13 cellular contexts compared by ENCODE assay signal in genomic region chr3:115098354-115099073, GRCh38. TPM values are rescaled to one million over a fixed set of nuclear protein-coding genes. Genes with fewer than 3 reads are reported as not detected.
DNase-seq lines count a peak whose midpoint lies in the region; ATAC-seq, FAIRE-seq and TF ChIP-seq lines count a peak whose summit lies in the region.
"Had no signal": no experiment of that assay in that cellular context is flagged by ENCODE, and none has a peak within 500 bp of the region (broad histone marks: within the 10 kb centered on the region; RNA-seq: fewer than 3 reads in every experiment).

No MANE protein-coding gene starts in this region.

- H3K4me2 ChIP-seq in fibroblast of lung (ENCODE audit: extremely low read depth, insufficient read depth, low read length): peak overlapping the region; percentile 11

- no peak overlapping the region for H3K9ac ChIP-seq in fibroblast of lung (ENCODE audit: insufficient read depth, low read length)

- H3K4me3 ChIP-seq in right atrium auricular region (peak overlapping the region in 1 of 2 donors; percentile 46), fibroblast of lung (replicated peaks in 1 of 4; ENCODE audit: control extremely low read depth in 1 of 4, insufficient read depth in 1 of 4, low read depth in 3 of 4, low read length in 4 of 4) (peak overlapping the region in 3 of 4 experiments; percentile 8 to 77 (median 53)), pancreas (peak overlapping the region in 2 of 4 donors; percentile 30 to 40)

- H3K4me1 Mint-ChIP-seq in endothelial cell (ENCODE audit: unreplicated experiment): peaks cover 6% of the 10 kb centered on the region

- no peaks in the 10 kb centered on the region for H3K79me2 ChIP-seq in fibroblast of lung (ENCODE audit: control insufficient read depth, insufficient read depth, low read length)

- H3K9me3 ChIP-seq in right atrium auricular region (no peaks in the 10 kb centered on the region), fibroblast of lung (ENCODE audit: control insufficient read depth, insufficient read depth, low read depth, low read length) (no peaks in the 10 kb centered on the region), pancreas (no peaks in the 10 kb centered on the region)

- WGBS in pancreas, 2 donors: 20 to 28% methylated on average over 7 of the region's 7 CpGs

- no peaks in the 10 kb centered on the region for H4K20me1 ChIP-seq in fibroblast of lung (ENCODE audit: control insufficient read depth, extremely low read depth, insufficient read depth, low read length)

- H3K4me3 Mint-ChIP-seq in endothelial cell (ENCODE audit: unreplicated experiment): no peak overlapping the region
- H3K4me3 Mint-ChIP-seq: activated B cell treated with CpG ODN at 0.5 μM for 24 hours had no signal

- no peak overlapping the region for H2AFZ ChIP-seq in fibroblast of lung (ENCODE audit: low read length)

- H3K27ac ChIP-seq in right atrium auricular region: peak overlapping the region; percentile 49 to 72
- no peak overlapping the region for H3K27ac ChIP-seq in fibroblast of lung (ENCODE audit: insufficient read depth, low read length)
- peak overlapping the region in 3 of 4 donors; percentile 53 to 83 (median 74) for H3K27ac ChIP-seq in pancreas

- ATAC-seq in pancreas: peak in 2 of 4 donors; percentile 53 to 58

- no peak for TF ChIP-seq CTCF in right atrium auricular region (IDR thresholded peaks at IDR 0.05)
- TF ChIP-seq CTCF in fibroblast of lung (conservative IDR thresholded peaks at IDR 0.05 in 1 of 2, IDR thresholded peaks at IDR 0.05 in 1 of 2; ENCODE audit: low read depth in 1 of 2, low read length in 2 of 2): no peak
- no peak for TF ChIP-seq CTCF in pancreas (IDR thresholded peaks at IDR 0.05)
- TF ChIP-seq CTCF in endothelial cell (IDR thresholded peaks at IDR 0.05; ENCODE audit: unreplicated experiment): no peak

- H3K27ac Mint-ChIP-seq in endothelial cell (ENCODE audit: unreplicated experiment): no peak overlapping the region
- H3K27ac Mint-ChIP-seq: activated B cell treated with CpG ODN at 0.5 μM for 24 hours had no signal

- no peak for DNase-seq in right atrium auricular region (ENCODE audit: low spot score)
- DNase-seq in cardiac septum (ENCODE audit: low spot score): no peak
- DNase-seq in fibroblast of lung (ENCODE audit: low read depth in 2 of 2): no peak
- DNase-seq in pancreas: no peak
- no peak for DNase-seq in medulla oblongata (ENCODE audit: extremely low spot score)
- no peak for DNase-seq in A172 (ENCODE audit: low spot score)
- DNase-seq in amniotic stem cell (lab: John Stamatoyannopoulos, UW): no peak
- DNase-seq in endothelial cell (ENCODE audit: low spot score): no peak
- DNase-seq: activated B cell treated with CpG ODN at 0.5 μM for 24 hours; mesendoderm; stimulated activated CD4-positive, alpha-beta T cell treated with anti-CD3 and anti-CD28 coated beads, Interleukin-15, amount 100 ng/mL, for 24 hours had no signal

- peaks cover 1% of the 10 kb centered on the region for H3K27me3 Mint-ChIP-seq in endothelial cell (ENCODE audit: unreplicated experiment)
- H3K27me3 Mint-ChIP-seq: activated B cell treated with CpG ODN at 0.5 μM for 24 hours had no signal

- no peaks in the 10 kb centered on the region for H3K9me3 Mint-ChIP-seq in endothelial cell (ENCODE audit: unreplicated experiment)
- H3K9me3 Mint-ChIP-seq: activated B cell treated with CpG ODN at 0.5 μM for 24 hours had no signal

- peaks cover 0 to 60% of the 10 kb centered on the region in 2 donors for H3K4me1 ChIP-seq in right atrium auricular region
- no peaks in the 10 kb centered on the region for H3K4me1 ChIP-seq in fibroblast of lung (ENCODE audit: control insufficient read depth, extremely low read depth, insufficient read depth, low read length)
- peaks cover 22 to 36% (median 35%) of the 10 kb centered on the region in 3 donors for H3K4me1 ChIP-seq in pancreas

- intact Hi-C loops in cardiac septum (cut with DNase I) (no loop called here), pancreas (cut with DNase I) (no loop called here)

- H3K27me3 ChIP-seq in right atrium auricular region (no peaks in the 10 kb centered on the region), fibroblast of lung (ENCODE audit: control insufficient read depth, insufficient read depth, low read length) (no peaks in the 10 kb centered on the region), pancreas (no peaks in the 10 kb centered on the region)

- peak; percentile 5 for FAIRE-seq in pancreas (lab: Jason Lieb, UNC)
- FAIRE-seq: astrocyte, RCC 7860 had no signal

- H3K36me3 Mint-ChIP-seq in endothelial cell (ENCODE audit: low read depth, unreplicated experiment): no peaks in the 10 kb centered on the region

- H3K36me3 ChIP-seq in right atrium auricular region (no peaks in the 10 kb centered on the region), fibroblast of lung (ENCODE audit: control insufficient read depth, insufficient read depth, low read length) (no peaks in the 10 kb centered on the region), pancreas (no peaks in the 10 kb centered on the region)

RNA-seq across cellular contexts. Expression of gene ZBTB20, which starts 48.6 kb away (rescaled TPM):
- total RNA-seq in right atrium auricular region (10 to 100 TPM; 84.6 to 90.8 TPM), cardiac septum (84.2 TPM), fibroblast of lung (13.4 and 22.5 TPM in 2 replicates), pancreas (10 to 100 TPM; 34.7 to 81.5 (median 47.0) TPM), endothelial cell (ENCODE audit: unreplicated experiment) (4.2 TPM)
- polyA plus RNA-seq in fibroblast of lung (3.7 and 4.0 TPM in 2 replicates), pancreas (10 to 100 TPM in 1 of 2 donors, 1 to 10 TPM in 1; 1.3 to 16.0 TPM)
- polyA plus RNA-seq in fibroblast of lung (2012): 1.3 and 2.5 TPM in 2 replicates
- polyA minus RNA-seq in fibroblast of lung (ENCODE audit: low replicate concordance): 37.3 and 37.9 TPM in 2 replicates
- total RNA-seq in A172 (2014; rRNA removed; shearing (Covaris generic)): 7.5 and 13.0 TPM in 2 replicates
